In the genomic region with DNA sequence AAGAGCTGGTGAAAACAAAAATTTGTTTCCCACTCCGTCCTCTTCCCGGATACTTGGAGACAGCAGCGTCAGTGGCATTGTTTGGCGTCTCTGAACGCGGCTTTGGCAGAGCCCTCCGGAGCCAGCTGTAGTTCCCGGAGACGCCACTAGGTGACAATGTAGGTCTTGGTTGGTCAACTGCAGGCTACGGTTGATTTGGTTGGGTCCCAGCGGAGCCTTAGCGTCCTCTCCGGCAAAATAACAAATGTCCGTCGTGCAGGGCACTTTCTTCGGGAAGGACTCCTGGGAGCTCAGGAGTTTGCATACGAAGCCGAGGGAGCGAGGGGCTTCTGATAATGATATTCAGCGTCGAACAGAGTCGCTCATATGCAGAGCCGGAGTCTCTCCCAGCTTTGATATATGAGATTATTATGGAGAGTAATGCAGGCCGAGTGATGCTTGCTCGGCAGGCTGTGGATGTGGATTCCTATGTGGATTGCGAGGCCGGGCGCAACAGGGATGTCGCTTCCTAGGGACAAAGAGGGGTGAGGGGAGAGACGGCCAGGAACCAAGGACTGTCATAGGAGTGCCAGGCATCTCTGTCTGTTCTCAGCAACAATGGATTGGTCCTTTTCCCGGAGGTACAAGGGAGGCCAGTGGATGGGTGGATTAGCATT, we compare ENCODE assay signal across 8 cellular contexts.
DNase-seq lines count a peak whose midpoint lies in the region; ATAC-seq, FAIRE-seq and TF ChIP-seq lines count a peak whose summit lies in the region.

No MANE protein-coding gene starts in this region.

- DNase-seq in GDM1 (lab: John Stamatoyannopoulos, UW) (peak; percentile 53), HCT116 (ENCODE audit: low read depth, low spot score) (peak; percentile 68), NB4 (ENCODE audit: low read depth) (peak; percentile 75), adrenal gland (peak; percentile 86 to 96 (median 91)), left ventricle myocardium superior (peak; percentile 91), psoas muscle (peak; percentile 85 to 91), urothelium cell line (ENCODE audit: low spot score) (peak; percentile 83)

- POLR2A ChIA-PET in HCT116 (lab: Charles Lee): no interaction called here

- BruUV-seq in HCT116 (replicated peaks; lab: Mats Ljungman, UMichigan): no TSS peak

- no peaks in the 10 kb centered on the region for H3F3A ChIP-seq in SU-DHL-6 (ENCODE audit: insufficient read depth)

- H3K9me3 ChIP-seq in HCT116 (ENCODE audit: control insufficient read depth in 1 of 2, insufficient read depth in 1 of 2, low read depth in 1 of 2, low read length in 2 of 2) (no peaks in the 10 kb centered on the region), SU-DHL-6 (ENCODE audit: insufficient read depth, low read length) (no peaks in the 10 kb centered on the region), adrenal gland (replicated peaks in 1 of 3) (no peaks in the 10 kb centered on the region), psoas muscle (no peaks in the 10 kb centered on the region)

- RAD21 ChIA-PET in HCT116 (lab: Charles Lee; ENCODE audit: low non-redundant PET in 1 of 2, low total read pairs in 2 of 2, uncharacterized antibody in 2 of 2, unreplicated experiment in 2 of 2): no interaction called here

- H3K4me2 ChIP-seq in HCT116 (ENCODE audit: low read length) (peak overlapping the region; percentile 58), SU-DHL-6 (ENCODE audit: low read depth, low read length, poor library complexity, severe bottlenecking) (peak overlapping the region; percentile 41)

- H3K27ac ChIP-seq in HCT116 (ENCODE audit: low read depth, low read length) (no peak overlapping the region), SU-DHL-6 (ENCODE audit: low read depth, low read length) (no peak overlapping the region), adrenal gland (no peak overlapping the region), psoas muscle (no peak overlapping the region)

- H3K9ac ChIP-seq in HCT116 (ENCODE audit: low read length): no peak overlapping the region
- H3K9ac ChIP-seq in SU-DHL-6 (ENCODE audit: low read length): no peak overlapping the region

- no peak for FAIRE-seq in urothelium cell line (lab: Jason Lieb, UNC)

- H3K79me2 ChIP-seq in HCT116 (ENCODE audit: insufficient read depth, low read length) (no peaks in the 10 kb centered on the region), SU-DHL-6 (ENCODE audit: insufficient read depth, low read length) (no peaks in the 10 kb centered on the region)

- H3K36me3 ChIP-seq in HCT116 (ENCODE audit: control insufficient read depth in 1 of 2, insufficient read depth in 2 of 2, low read length in 2 of 2) (no peaks in the 10 kb centered on the region), SU-DHL-6 (ENCODE audit: low read length) (no peaks in the 10 kb centered on the region), adrenal gland (replicated peaks in 1 of 2) (no peaks in the 10 kb centered on the region), psoas muscle (ENCODE audit: insufficient read depth in 1 of 2, low read depth in 1 of 2) (no peaks in the 10 kb centered on the region)

- H3K27me3 ChIP-seq in HCT116 (ENCODE audit: insufficient read depth, low read length): no peaks in the 10 kb centered on the region
- H3K27me3 ChIP-seq in SU-DHL-6 (ENCODE audit: low read length): no peaks in the 10 kb centered on the region
- no peaks in the 10 kb centered on the region for H3K27me3 ChIP-seq in adrenal gland
- peaks cover 0 to 1% (median 0%) of the 10 kb centered on the region in 3 donors for H3K27me3 ChIP-seq in psoas muscle (ENCODE audit: insufficient read depth in 3 of 3, low read length in 2 of 3)

- H3K9me2 ChIP-seq in HCT116 (ENCODE audit: insufficient read depth) (no peaks in the 10 kb centered on the region), SU-DHL-6 (replicated peaks; ENCODE audit: insufficient read depth, low read length) (no peaks in the 10 kb centered on the region)

- no peaks in the 10 kb centered on the region for H4K20me1 ChIP-seq in HCT116 (ENCODE audit: insufficient read depth)
- H4K20me1 ChIP-seq in SU-DHL-6 (ENCODE audit: low read depth, low read length): no peaks in the 10 kb centered on the region

- H2AFZ ChIP-seq in HCT116 (ENCODE audit: low read depth, low read length, poor library complexity, severe bottlenecking) (peak overlapping the region; percentile 60), SU-DHL-6 (ENCODE audit: low read depth, low read length, severe bottlenecking) (peak overlapping the region; percentile 80)

- intact Hi-C loops in HCT116 (cut with micrococcal nuclease) (loop anchor here (5.0 to 10.0 kb wide), 3 partner anchors 660 to 955 kb away; no protein-coding TSS in a partner anchor), adrenal gland (cut with DNase I) (no loop called here), left ventricle myocardium superior (cut with micrococcal nuclease) (no loop called here), psoas muscle (cut with DNase I) (loop anchor here in 1 of 2 donors (5.0 kb wide), 1 partner anchor 915 kb away; no protein-coding TSS in a partner anchor)

- 2 to 5% (median 4%) methylated on average over 25 to 31 of the region's 31 CpGs for WGBS in adrenal gland, 4 donors
- 4% methylated on average over 31 of the region's 31 CpGs for WGBS in psoas muscle, 3 donors

- ATAC-seq in HCT116: peak; percentile 90
- ATAC-seq in left ventricle myocardium superior: peak; percentile 97
- ATAC-seq in psoas muscle: peak; percentile 90 to 96 (median 93)

- TF ChIP-seq POLR2A in HCT116 (IDR thresholded peaks at IDR 0.05; ENCODE audit: borderline replicate concordance, extremely low read depth, insufficient read depth, insufficient read length): no peak
- no peak for TF ChIP-seq POLR2A in NB4 (IDR thresholded peaks at IDR 0.05; ENCODE audit: extremely low read depth, insufficient read length)
- TF ChIP-seq POLR2A in adrenal gland (IDR thresholded peaks at IDR 0.05): no peak

- peak; percentile 84 for TF ChIP-seq RAD21 in HCT116 (IDR thresholded peaks at IDR 0.05; ENCODE audit: low read depth)

- TF ChIP-seq CTCF in HCT116 (IDR thresholded peaks at IDR 0.05 in 2 of 3, conservative IDR thresholded peaks at IDR 0.05 in 1 of 3; ENCODE audit: borderline replicate concordance in 1 of 3, insufficient read depth in 1 of 3, low read depth in 2 of 3, low read length in 2 of 3) (peak; percentile 66 to 95 (median 87)), NB4 (IDR thresholded peaks at IDR 0.05; ENCODE audit: low read depth, low read length) (peak; percentile 89), SU-DHL-6 (IDR thresholded peaks at IDR 0.05; ENCODE audit: insufficient read depth, low read length, poor library complexity, severe bottlenecking) (peak; percentile 77), adrenal gland (IDR thresholded peaks at IDR 0.05) (peak; percentile 89 to 99 (median 90)), psoas muscle (IDR thresholded peaks at IDR 0.05) (peak; percentile 98)

- peak overlapping the region; percentile 19 to 36; a peak in 3 of 4 replicates for H3K4me3 ChIP-seq in HCT116 (replicated peaks in 1 of 2; ENCODE audit: low read depth in 1 of 2, low read length in 2 of 2)
- H3K4me3 ChIP-seq in NB4 (ENCODE audit: low read depth, low read length): no peak overlapping the region
- H3K4me3 ChIP-seq in SU-DHL-6 (ENCODE audit: insufficient read depth, low read length, poor library complexity, severe bottlenecking): no peak overlapping the region
- peak overlapping the region in 1 of 4 donors; percentile 52 for H3K4me3 ChIP-seq in adrenal gland
- H3K4me3 ChIP-seq in psoas muscle: peak overlapping the region; percentile 57

- CTCF ChIA-PET in HCT116 (lab: Charles Lee): interaction anchor here (0.8 to 1.7 kb wide), 12 partner anchors 8 to 958 kb away, joined by 3 to 7 read pairs (median 3); a partner anchor contains a TSS

- H3K4me1 ChIP-seq in HCT116 (ENCODE audit: control insufficient read depth in 1 of 2, insufficient read depth in 2 of 2, low read length in 2 of 2): peaks cover 0 to 11% of the 10 kb centered on the region in 2 experiments; a peak in 2 of 4 replicates
- peaks cover 4% of the 10 kb centered on the region in 2 donors for H3K4me1 ChIP-seq in adrenal gland (replicated peaks in 1 of 2)
- H3K4me1 ChIP-seq in psoas muscle: peaks cover 3% of the 10 kb centered on the region

TF ChIP-seq in HCT116, 20 proteins besides CTCF, POLR2A, EP300 and RAD21:
- TF ChIP-seq ELF1 (IDR thresholded peaks at IDR 0.05; ENCODE audit: borderline replicate concordance, low read depth): no peak
- peak; percentile 9 for TF ChIP-seq YY1 (IDR thresholded peaks at IDR 0.05; ENCODE audit: extremely low read depth, insufficient replicate concordance, low read depth, low read length)

Comparison
In these comparisons a context has a peak if more than half of its experiments do, and no peak if none do; other contexts are left out.
1. H3K4me3 ChIP-seq: peak in HCT116 (2 of 2) and psoas muscle (single experiment); none in NB4 (single experiment) and SU-DHL-6 (single experiment).
2. Peak in every context shown above with its lines, with median percentiles within 50 percentile points of each other: DNase-seq, ATAC-seq and CTCF ChIP-seq.